8 cellular contexts compared by ENCODE assay signal in genomic region chr13:20901668-20902437, GRCh38. TPM values are rescaled to one million over a fixed set of nuclear protein-coding genes. Genes with fewer than 3 reads are reported as not detected.
DNase-seq lines count a peak whose midpoint lies in the region; ATAC-seq and TF ChIP-seq lines count a peak whose summit lies in the region.

No MANE protein-coding gene starts in this region.

- TF ChIP-seq CTCF in breast epithelium (IDR thresholded peaks at IDR 0.05): no peak

- H3K4me3 ChIP-seq in breast epithelium: peak overlapping the region; percentile 67 to 97 (median 78)

- no peaks in the 10 kb centered on the region for H3K36me3 ChIP-seq in breast epithelium

- intact Hi-C loops in breast epithelium (cut with DNase I; ENCODE audit: low total_unique reads): no loop called here

- peaks cover 0 to 3% of the 10 kb centered on the region in 2 donors for H3K4me1 ChIP-seq in breast epithelium

- no peaks in the 10 kb centered on the region for H3K9me3 ChIP-seq in breast epithelium

- TF ChIP-seq POLR2A in breast epithelium (IDR thresholded peaks at IDR 0.05): no peak

- H3K27ac ChIP-seq in breast epithelium: peak overlapping the region; percentile 94 to 96

- peak; percentile 25 for ATAC-seq in GM21367 (IDR thresholded peaks at IDR 0.05; ENCODE audit: unreplicated experiment)

- DNase-seq in EL (peak; percentile 48), HK-2 (ENCODE audit: unreplicated experiment) (peak; percentile 40), SHP77 treated with DMSO at 0.1 percent for 48 hours (lab: John Stamatoyannopoulos, UW) (peak; percentile 7), breast epithelium (ENCODE audit: low spot score in 2 of 2) (no peak), kidney glomerular epithelial cell (lab: John Stamatoyannopoulos, UW) (peak; percentile 11), NCI-H187 treated with DMSO at 0.1 percent for 48 hours (lab: John Stamatoyannopoulos, UW) (no peak)
- peak; percentile 20 to 31 for DNase-seq in stimulated activated CD4-positive, alpha-beta T cell treated with anti-CD3 and anti-CD28 coated beads, Interleukin-2, amount 100 ng/mL, for 48 hours

- H3K27me3 ChIP-seq in breast epithelium: no peaks in the 10 kb centered on the region

RNA-seq across cellular contexts. Expression of gene XPO4, which starts 0.7 kb away (rescaled TPM):
- 10 to 100 TPM; 17.1 to 24.6 (median 17.7) TPM for total RNA-seq in breast epithelium

Comparison
In these comparisons a context has a peak if more than half of its experiments do, and no peak if none do; other contexts are left out.
1. DNase-seq: peak in EL (single experiment), HK-2 (single experiment), SHP77 treated with DMSO at 0.1 percent for 48 hours (single experiment), kidney glomerular epithelial cell (single experiment) and stimulated activated CD4-positive, alpha-beta T cell treated with anti-CD3 and anti-CD28 coated beads, Interleukin-2, amount 100 ng/mL, for 48 hours (2 of 2); none in breast epithelium (0 of 2) and NCI-H187 treated with DMSO at 0.1 percent for 48 hours (single experiment).